Comparison of ENCODE assay signal across 1 cellular context in the genomic region with DNA sequence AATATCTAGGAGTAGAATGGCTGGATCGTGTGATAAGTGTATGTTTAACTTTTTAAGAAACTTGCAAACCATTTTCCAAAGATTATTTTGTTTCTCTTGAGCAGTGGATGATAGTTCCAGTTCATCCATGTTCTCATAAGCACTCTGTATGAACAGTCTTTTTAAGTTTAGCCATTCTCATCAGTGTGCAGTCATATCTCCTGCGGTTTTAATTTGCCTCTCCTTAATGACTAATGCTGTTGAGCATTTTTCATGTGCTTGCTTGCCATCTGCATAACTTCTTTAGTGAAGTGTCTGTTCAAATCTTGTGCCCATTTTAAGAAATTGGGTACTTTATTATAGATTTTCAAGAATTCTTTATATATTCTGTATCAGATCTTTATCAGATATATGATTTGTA.
TF ChIP-seq lines count a peak whose summit lies in the region.

No MANE protein-coding gene starts in this region.

TF ChIP-seq in IMR-90, 13 proteins besides CTCF, POLR2A, EP300 and RAD21 (continued from another document):
- TF ChIP-seq CEBPB (IDR thresholded peaks at IDR 0.05; ENCODE audit: low read depth, low read length) (no peak), MAZ (IDR thresholded peaks at IDR 0.05; ENCODE audit: borderline replicate concordance, low read depth, low read length) (no peak), NFE2L2 (IDR thresholded peaks at IDR 0.05; ENCODE audit: low read depth, low read length) (no peak), RCOR1 (IDR thresholded peaks at IDR 0.05; ENCODE audit: insufficient replicate concordance, low read length) (no peak), FOS (IDR thresholded peaks at IDR 0.05; ENCODE audit: low read depth, low read length) (no peak), MXI1 (IDR thresholded peaks at IDR 0.05; ENCODE audit: borderline replicate concordance, low read depth, low read length) (no peak), ELK1 (IDR thresholded peaks at IDR 0.05; ENCODE audit: borderline replicate concordance, low read depth, low read length) (no peak), SMC3 (IDR thresholded peaks at IDR 0.05; ENCODE audit: low read depth, low read length) (no peak)
